12 cellular contexts compared by ENCODE assay signal in the genomic region with DNA sequence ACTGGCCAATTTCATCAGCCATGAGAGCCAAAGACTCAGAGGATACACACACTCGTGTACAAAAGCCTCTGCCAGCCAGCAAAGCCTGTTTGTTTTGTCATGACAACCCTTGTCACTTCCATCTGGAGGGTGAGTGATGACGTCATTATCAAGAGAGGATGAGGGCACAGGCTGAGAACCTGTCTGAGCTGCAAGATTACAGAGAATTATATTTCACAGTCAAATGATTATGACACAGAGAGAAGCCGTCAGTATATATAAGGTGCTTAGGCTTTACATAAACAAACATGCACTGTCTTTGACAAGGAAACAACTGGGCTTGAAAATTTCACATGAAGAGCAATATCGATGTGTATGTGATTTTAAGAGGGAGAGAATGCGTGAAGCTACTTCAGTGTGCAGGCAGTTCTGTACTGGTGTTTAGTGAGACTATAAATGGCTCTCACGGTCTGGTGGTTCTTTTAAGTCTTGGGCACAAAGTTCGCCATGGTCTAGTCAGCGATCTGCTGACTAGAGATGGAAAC. TPM values are rescaled to one million over a fixed set of nuclear protein-coding genes. Genes with fewer than 3 reads are reported as not detected.
DNase-seq lines count a peak whose midpoint lies in the region; ATAC-seq, FAIRE-seq and TF ChIP-seq lines count a peak whose summit lies in the region.
"Had no signal": no experiment of that assay in that cellular context is flagged by ENCODE, and none has a peak within 500 bp of the region (broad histone marks: within the 10 kb centered on the region; RNA-seq: fewer than 3 reads in every experiment).

No MANE protein-coding gene starts in this region.

- H3K18ac ChIP-seq in neuronal stem cell (ENCODE audit: low read length), result no peak overlapping the region

- H3K27ac ChIP-seq in neuronal stem cell (replicated peaks; ENCODE audit: low read length), result no peak overlapping the region
- H3K27ac ChIP-seq: 22Rv1, epithelial cell of prostate, thoracic aorta had no signal

- no peak overlapping the region for H3K14ac ChIP-seq in neuronal stem cell (ENCODE audit: low read length)

- peaks cover 2 to 23% of the 10 kb centered on the region in 2 donors for H3K4me1 ChIP-seq in neuronal stem cell (ENCODE audit: control insufficient read depth in 2 of 2, insufficient read depth in 1 of 2, low read depth in 1 of 2, low read length in 2 of 2)

- no peak overlapping the region for H3K4me3 ChIP-seq in choroid plexus epithelial cell (ENCODE audit: low read depth, low read length)
- no peak overlapping the region for H3K4me3 ChIP-seq in neuronal stem cell (ENCODE audit: low read length in 2 of 2)
- H3K4me3 ChIP-seq: thoracic aorta had no signal

- no peak for ATAC-seq in HG03432 (IDR thresholded peaks at IDR 0.05; ENCODE audit: unreplicated experiment)

- WGBS in neuronal stem cell (ENCODE audit: extremely low coverage in 2 of 2, insufficient read length in 2 of 2, insufficient replicate concordance in 1 of 2), 2 donors, result no CpG with 5 or more reads among the region's 8 CpGs

- no peak for FAIRE-seq in frontal cortex (lab: Jason Lieb, UNC)

- H2AK5ac ChIP-seq in neuronal stem cell (ENCODE audit: low read depth, low read length), result no peak overlapping the region

- no peak overlapping the region for H3K4me2 ChIP-seq in neuronal stem cell (ENCODE audit: insufficient read depth, low read length, poor library complexity, severe bottlenecking)

- H2AFZ ChIP-seq in neuronal stem cell (ENCODE audit: low read length), result peak overlapping the region; percentile 36

- H3K4ac ChIP-seq in neuronal stem cell (ENCODE audit: low read length), result no peak overlapping the region

- H3K9ac ChIP-seq in neuronal stem cell (ENCODE audit: low read depth, low read length, poor library complexity), result no peak overlapping the region

- no peak overlapping the region for H3K4me3 Mint-ChIP-seq in endothelial cell (ENCODE audit: unreplicated experiment)

- H3K79me1 ChIP-seq in neuronal stem cell (ENCODE audit: low read depth, low read length), result no peaks in the 10 kb centered on the region

- no peak overlapping the region for H2BK12ac ChIP-seq in neuronal stem cell (ENCODE audit: low read length)

- TF ChIP-seq CTCF in choroid plexus epithelial cell (conservative IDR thresholded peaks at IDR 0.05; ENCODE audit: low read depth, low read length), result no peak
- no peak for TF ChIP-seq CTCF in endothelial cell (IDR thresholded peaks at IDR 0.05; ENCODE audit: unreplicated experiment)

- no peak overlapping the region for H3K23ac ChIP-seq in neuronal stem cell (ENCODE audit: low read depth, low read length, poor library complexity)

- H2BK15ac ChIP-seq in neuronal stem cell (ENCODE audit: low read length), result no peak overlapping the region

- peak; percentile 48 for DNase-seq in DMS 273 (lab: John Stamatoyannopoulos, UW; ENCODE audit: unreplicated experiment)
- no peak for DNase-seq in DMS 273 treated with DMSO at 0.1 percent for 48 hours (lab: John Stamatoyannopoulos, UW)
- peak; percentile 77 for DNase-seq in NCI-H510A treated with DMSO at 0.1 percent for 48 hours (lab: John Stamatoyannopoulos, UW)
- DNase-seq in choroid plexus epithelial cell (ENCODE audit: low read depth), result peak; percentile 26
- no peak for DNase-seq in neuronal stem cell (ENCODE audit: low spot score)
- DNase-seq in endothelial cell (ENCODE audit: low spot score), result no peak
- no peak for DNase-seq in frontal cortex (ENCODE audit: low spot score in 2 of 2)
- DNase-seq: activated naive CD4-positive, alpha-beta T cell had no signal

- H4K91ac ChIP-seq in neuronal stem cell (ENCODE audit: low read depth, low read length, poor library complexity), result no peak overlapping the region

- H3K27me3 ChIP-seq in neuronal stem cell (ENCODE audit: control insufficient read depth in 3 of 3, insufficient read depth in 3 of 3, low read depth in 1 of 3, low read length in 3 of 3), result no peaks in the 10 kb centered on the region

- no peaks in the 10 kb centered on the region for H3K27me3 Mint-ChIP-seq in endothelial cell (ENCODE audit: unreplicated experiment)

- H3K9me3 ChIP-seq in neuronal stem cell (replicated peaks in 1 of 2; ENCODE audit: control insufficient read depth in 2 of 2, insufficient read depth in 1 of 2, low read depth in 1 of 2, low read length in 2 of 2), result no peaks in the 10 kb centered on the region
- H3K9me3 ChIP-seq: thoracic aorta had no signal

- H2BK120ac ChIP-seq in neuronal stem cell (ENCODE audit: low read depth, low read length), result no peak overlapping the region

- H3K36me3 ChIP-seq in neuronal stem cell (replicated peaks in 1 of 2; ENCODE audit: control insufficient read depth in 2 of 2, insufficient read depth in 2 of 2, low read length in 2 of 2), result no peaks in the 10 kb centered on the region
- H3K36me3 ChIP-seq: thoracic aorta had no signal

- no peak overlapping the region for H4K8ac ChIP-seq in neuronal stem cell (ENCODE audit: low read depth, low read length)

- H3K36me3 Mint-ChIP-seq in endothelial cell (ENCODE audit: low read depth, unreplicated experiment), result no peaks in the 10 kb centered on the region

- no peak overlapping the region for H2BK5ac ChIP-seq in neuronal stem cell (ENCODE audit: low read length)

- no peak overlapping the region for H3K27ac Mint-ChIP-seq in endothelial cell (ENCODE audit: unreplicated experiment)

- no peaks in the 10 kb centered on the region for H3K4me1 Mint-ChIP-seq in endothelial cell (ENCODE audit: unreplicated experiment)

- no peaks in the 10 kb centered on the region for H3K9me3 Mint-ChIP-seq in endothelial cell (ENCODE audit: unreplicated experiment)

RNA-seq across cellular contexts. Expression of a gene that starts 36.5 kb away (rescaled TPM):
- 90.9 TPM for polyA plus RNA-seq in neuronal stem cell (2013, experiment 1 of 2)
- 90.9 TPM for polyA plus RNA-seq in neuronal stem cell (2013, experiment 2 of 2)
- total RNA-seq in endothelial cell (ENCODE audit: unreplicated experiment) (154 TPM), frontal cortex (170 TPM)

Comparison
In these comparisons a context has a peak if more than half of its experiments do, and no peak if none do; other contexts are left out.
1. DNase-seq: peak in DMS 273 (single experiment), NCI-H510A treated with DMSO at 0.1 percent for 48 hours (single experiment) and choroid plexus epithelial cell (single experiment); none in DMS 273 treated with DMSO at 0.1 percent for 48 hours (single experiment), neuronal stem cell (single experiment), endothelial cell (single experiment) and frontal cortex (0 of 2).